ENCODE assay signal across 1 cellular context in genomic region chr14:75548544-75548943, GRCh38.
TF ChIP-seq lines count a peak whose summit lies in the region.

No MANE protein-coding gene starts in this region.

TF ChIP-seq in GM12878, 131 proteins besides CTCF, POLR2A, EP300 and RAD21 (continued from another document):
- TF ChIP-seq CEBPZ (IDR thresholded peaks at IDR 0.05; ENCODE audit: low read depth, low read length) (no peak), E2F8 (IDR thresholded peaks at IDR 0.05; ENCODE audit: low read depth, partially characterized antibody) (peak; percentile 17)
